In genomic region chr9:113349044-113349433, GRCh38 we compare ENCODE assay signal across 10 cellular contexts. TPM values are rescaled to one million over a fixed set of nuclear protein-coding genes. Genes with fewer than 3 reads are reported as not detected.
A peak's percentile ranks its signal among the peaks of the same experiment; 100 is the strongest.
DNase-seq lines count a peak whose midpoint lies in the region; ATAC-seq and TF ChIP-seq lines count a peak whose summit lies in the region.
"Had no signal": no experiment of that assay in that cellular context is flagged by ENCODE, and none has a peak within 500 bp of the region (broad histone marks: within the 10 kb centered on the region; RNA-seq: fewer than 3 reads in every experiment).

No MANE protein-coding gene starts in this region.

- peaks cover 21% of the 10 kb centered on the region for H3K27me3 ChIP-seq in CD4-positive, CD25-positive, alpha-beta regulatory T cell (ENCODE audit: control insufficient read depth, insufficient read depth, low read length)
- peaks cover 61% of the 10 kb centered on the region for H3K27me3 ChIP-seq in IMR-90 (ENCODE audit: control insufficient read depth, insufficient read depth, low read length)

- no peak overlapping the region for H2AFZ ChIP-seq in IMR-90 (replicated peaks; ENCODE audit: low read length, poor library complexity)

- H3K4me1 ChIP-seq in CD4-positive, CD25-positive, alpha-beta regulatory T cell (ENCODE audit: control insufficient read depth, insufficient read depth, low read length, poor library complexity, severe bottlenecking), result peaks cover 16% of the 10 kb centered on the region
- no peaks in the 10 kb centered on the region for H3K4me1 ChIP-seq in IMR-90 (ENCODE audit: control insufficient read depth, insufficient read depth, low read length)

- no peak overlapping the region for H4K8ac ChIP-seq in IMR-90 (ENCODE audit: low read depth in 2 of 2, low read length in 2 of 2)

- no peak overlapping the region for H2AK5ac ChIP-seq in IMR-90 (ENCODE audit: low read depth, low read length)

- no peaks in the 10 kb centered on the region for H4K20me1 ChIP-seq in IMR-90 (ENCODE audit: insufficient read depth, low read length)

- no peak for DNase-seq in CD4-positive, CD25-positive, alpha-beta regulatory T cell
- DNase-seq in IMR-90, result no peak
- no peak for DNase-seq in MCF 10A (ENCODE audit: unreplicated experiment)
- DNase-seq in NCI-H1694 (lab: John Stamatoyannopoulos, UW), result no peak
- DNase-seq: NCI-H187 treated with DMSO at 0.1 percent for 48 hours had no signal

- H3K36me3 Mint-ChIP-seq in CD4-positive, CD25-positive, alpha-beta regulatory T cell, result no peaks in the 10 kb centered on the region
- H3K36me3 Mint-ChIP-seq in MCF 10A (ENCODE audit: insufficient read depth, unreplicated experiment) (no peaks in the 10 kb centered on the region), nephron (ENCODE audit: low read depth) (no peaks in the 10 kb centered on the region)

- H4K5ac ChIP-seq in IMR-90 (ENCODE audit: low read depth, low read length), result no peak overlapping the region

- POLR2A ChIA-PET in IMR-90 (lab: Charles Lee; ENCODE audit: unreplicated experiment), result no interaction called here
- POLR2A ChIA-PET in MCF 10A (lab: Yijun Ruan, JAX), result interaction anchor here (0.6 to 1.6 kb wide), 4 partner anchors 9 to 61 kb away, joined by 3 to 5 read pairs (median 4); partner anchors contain the start of genes C9orf43, HDHD3, POLE3 and WDR31

- no TSS peak for BruUV-seq in IMR-90 (replicated peaks; lab: Mats Ljungman, UMichigan)
- no TSS peak for BruUV-seq in MCF 10A (replicated peaks; lab: Mats Ljungman, UMichigan)

- no peak overlapping the region for H3K27ac ChIP-seq in CD4-positive, CD25-positive, alpha-beta regulatory T cell (ENCODE audit: insufficient read depth, low read length, poor library complexity, severe bottlenecking)
- no peak overlapping the region for H3K27ac ChIP-seq in IMR-90 (ENCODE audit: insufficient read depth, low read length)

- H2BK5ac ChIP-seq in IMR-90 (ENCODE audit: low read depth, low read length, poor library complexity, severe bottlenecking), result no peak overlapping the region

- no peak overlapping the region for H4K91ac ChIP-seq in IMR-90 (ENCODE audit: insufficient read depth, low read depth, low read length)

- H3K4me3 ChIP-seq in CD4-positive, CD25-positive, alpha-beta regulatory T cell (ENCODE audit: low read depth, low read length), result no peak overlapping the region
- no peak overlapping the region for H3K4me3 ChIP-seq in IMR-90 (ENCODE audit: insufficient read depth, low read depth, low read length)

- no peak for TF ChIP-seq RAD21 in IMR-90 (IDR thresholded peaks at IDR 0.05; ENCODE audit: low read length)

- H3K4me1 Mint-ChIP-seq in CD4-positive, CD25-positive, alpha-beta regulatory T cell, result peaks cover 0 to 21% (median 5%) of the 10 kb centered on the region in 4 donors
- no peaks in the 10 kb centered on the region for H3K4me1 Mint-ChIP-seq in MCF 10A (ENCODE audit: insufficient read depth, unreplicated experiment)
- peaks cover 13% of the 10 kb centered on the region for H3K4me1 Mint-ChIP-seq in nephron

- H2AK9ac ChIP-seq in IMR-90 (replicated peaks; ENCODE audit: low read depth, low read length, poor library complexity), result no peak overlapping the region

- H2BK15ac ChIP-seq in IMR-90 (ENCODE audit: low read depth, low read length), result no peak overlapping the region

- H3K27me3 Mint-ChIP-seq in CD4-positive, CD25-positive, alpha-beta regulatory T cell, result peaks cover 38% of the 10 kb centered on the region
- H3K27me3 Mint-ChIP-seq in MCF 10A (ENCODE audit: insufficient read depth, unreplicated experiment), result peaks cover 22% of the 10 kb centered on the region
- peaks cover 78% of the 10 kb centered on the region for H3K27me3 Mint-ChIP-seq in nephron (ENCODE audit: low read depth)

- H3K9me3 Mint-ChIP-seq in CD4-positive, CD25-positive, alpha-beta regulatory T cell, result peaks cover 0 to 8% (median 0%) of the 10 kb centered on the region in 7 donors
- no peaks in the 10 kb centered on the region for H3K9me3 Mint-ChIP-seq in MCF 10A (ENCODE audit: unreplicated experiment)
- H3K9me3 Mint-ChIP-seq in nephron, result peaks cover 4% of the 10 kb centered on the region

- H3K4me3 Mint-ChIP-seq in CD4-positive, CD25-positive, alpha-beta regulatory T cell, result peak overlapping the region; percentile 70 to 81 (median 78)
- H3K4me3 Mint-ChIP-seq in MCF 10A (ENCODE audit: unreplicated experiment) (peak overlapping the region; percentile 60), nephron (peak overlapping the region; percentile 73 to 82 (median 79))

- H3K14ac ChIP-seq in IMR-90 (replicated peaks; ENCODE audit: low read depth, low read length), result no peak overlapping the region

- no peak overlapping the region for H2BK120ac ChIP-seq in IMR-90 (ENCODE audit: low read depth, low read length)

- H3K56ac ChIP-seq in IMR-90 (ENCODE audit: extremely low read depth, insufficient read depth, low read length), result no peak overlapping the region

- CTCF ChIA-PET in IMR-90 (lab: Yijun Ruan, JAX) (no interaction called here), MCF 10A (lab: Yijun Ruan, JAX) (interaction anchor here (1.5 to 2.8 kb wide), 3 partner anchors 9 to 307 kb away, joined by 5 to 10 read pairs (median 9); partner anchors contain the start of genes ALAD and WDR31)

- H3K79me1 ChIP-seq in IMR-90 (ENCODE audit: low read depth in 1 of 2, low read length in 2 of 2), result no peaks in the 10 kb centered on the region

- ATAC-seq in CD4-positive, CD25-positive, alpha-beta regulatory T cell (ENCODE audit: low read depth in 2 of 2), result no peak
- no peak for ATAC-seq in IMR-90 (ENCODE audit: low read depth)
- ATAC-seq in HG03354 (IDR thresholded peaks at IDR 0.05; ENCODE audit: poor library complexity, severe bottlenecking, unreplicated experiment), result no peak
- no peak for ATAC-seq in HG02623 (IDR thresholded peaks at IDR 0.05; ENCODE audit: unreplicated experiment)
- ATAC-seq in HG03045 (IDR thresholded peaks at IDR 0.05; ENCODE audit: unreplicated experiment), result no peak

- no peak overlapping the region for H3K18ac ChIP-seq in IMR-90 (ENCODE audit: low read depth, low read length)

- in situ Hi-C loops in IMR-90 (cut with MboI; ENCODE audit: low sequenced_read_pairs), result no loop called here

- H3K36me3 ChIP-seq in CD4-positive, CD25-positive, alpha-beta regulatory T cell (ENCODE audit: control insufficient read depth, insufficient read depth, low read length), result no peaks in the 10 kb centered on the region
- H3K36me3 ChIP-seq in IMR-90 (ENCODE audit: control insufficient read depth, insufficient read depth, low read length), result no peaks in the 10 kb centered on the region

- no peak overlapping the region for H2BK20ac ChIP-seq in IMR-90 (ENCODE audit: low read depth, low read length)

- TF ChIP-seq POLR2A in IMR-90 (IDR thresholded peaks at IDR 0.05; ENCODE audit: low read depth, low read length), result no peak

- no peak overlapping the region for H3K4me2 ChIP-seq in IMR-90 (ENCODE audit: low read depth, low read length)

- no peaks in the 10 kb centered on the region for H3K9me1 ChIP-seq in IMR-90 (ENCODE audit: insufficient read depth, low read length)

- no peak overlapping the region for H3K4ac ChIP-seq in IMR-90 (ENCODE audit: low read depth, low read length)

- dilution Hi-C loops in IMR-90 (cut with HindIII; ENCODE audit: low sequenced_read_pairs, unreplicated experiment), result no loop called here

- TF ChIP-seq CTCF in IMR-90 (conservative IDR thresholded peaks at IDR 0.05; ENCODE audit: low read depth, low read length), result no peak
- no peak for TF ChIP-seq CTCF in MCF 10A (IDR thresholded peaks at IDR 0.05; ENCODE audit: unreplicated experiment)
- no peak for TF ChIP-seq CTCF in nephron (IDR thresholded peaks at IDR 0.05; ENCODE audit: unreplicated experiment in 3 of 3)

- H3K9ac ChIP-seq in IMR-90 (ENCODE audit: low read depth, low read length), result no peak overlapping the region

- WGBS in IMR-90 (ENCODE audit: extremely low coverage in 2 of 2, insufficient read length in 1 of 2), 2 experiments, result 81% methylated on average over 3 of the region's 12 CpGs; no CpG with 5 or more reads in 1 of the 2 experiments

- no peak overlapping the region for H3K27ac Mint-ChIP-seq in CD4-positive, CD25-positive, alpha-beta regulatory T cell
- H3K27ac Mint-ChIP-seq in MCF 10A (ENCODE audit: low read depth, unreplicated experiment) (no peak overlapping the region), nephron (no peak overlapping the region)

- intact Hi-C loops in IMR-90 (cut with micrococcal nuclease), result no loop called here
- intact Hi-C loops in MCF 10A (cut with micrococcal nuclease), result no loop called here

- no peaks in the 10 kb centered on the region for H3K9me3 ChIP-seq in CD4-positive, CD25-positive, alpha-beta regulatory T cell (ENCODE audit: control insufficient read depth in 2 of 2, low read length in 2 of 2)
- no peaks in the 10 kb centered on the region for H3K9me3 ChIP-seq in IMR-90 (ENCODE audit: control insufficient read depth, insufficient read depth, low read length)

- H3K23ac ChIP-seq in IMR-90 (ENCODE audit: low read depth, low read length), result peak overlapping the region; percentile 31; the same call in 1 of the 2 replicates

RNA-seq across cellular contexts. Expression of gene BSPRY, which starts 0.3 kb away (rescaled TPM):
- 0.57 TPM for total RNA-seq in CD4-positive, CD25-positive, alpha-beta regulatory T cell
- polyA plus RNA-seq in CD4-positive, CD25-positive, alpha-beta regulatory T cell, result 1 to 10 TPM in 1 of 4 donors, under 1 TPM in 3; 0.39 to 1.3 (median 0.56) TPM
- total RNA-seq in IMR-90 (2012; rRNA removed) (not detected in 2 replicates), MCF 10A (2022) (0.17 and 0.21 TPM in 2 replicates)
- polyA plus RNA-seq in IMR-90 (2012; rRNA removed), result not detected in 2 replicates
- not detected in 2 replicates for polyA plus RNA-seq in IMR-90 (2012; cell fraction: cytosol; rRNA removed)
- polyA plus RNA-seq in IMR-90 (2012; cell fraction: nucleus; rRNA removed; ENCODE audit: low replicate concordance), result not detected in 2 replicates

RNA-seq across cellular contexts. Expression of gene WDR31, which starts 9.0 kb away (rescaled TPM):
- total RNA-seq in CD4-positive, CD25-positive, alpha-beta regulatory T cell, result 0.22 TPM
- polyA plus RNA-seq in CD4-positive, CD25-positive, alpha-beta regulatory T cell, result under 1 TPM in 3 of 4 donors, not detected in 1; 0.06 to 0.32 (median 0.16) TPM
- 0.28 and 0.36 TPM in 2 replicates for total RNA-seq in IMR-90 (2012; rRNA removed)
- 0.19 and 0.29 TPM in 2 replicates for polyA plus RNA-seq in IMR-90 (2012; rRNA removed)
- polyA plus RNA-seq in IMR-90 (2012; cell fraction: cytosol; rRNA removed), result 0.09 and 0.17 TPM in 2 replicates
- 0.10 and 0.40 TPM in 2 replicates for polyA plus RNA-seq in IMR-90 (2012; cell fraction: nucleus; rRNA removed; ENCODE audit: low replicate concordance)
- total RNA-seq in MCF 10A (2022), result 2.3 and 2.9 TPM in 2 replicates

RNA-seq across cellular contexts. Expression of gene HDHD3, which starts 27.7 kb away (rescaled TPM):
- 14.3 TPM for total RNA-seq in CD4-positive, CD25-positive, alpha-beta regulatory T cell
- polyA plus RNA-seq in CD4-positive, CD25-positive, alpha-beta regulatory T cell, result 10 to 100 TPM; 36.8 to 52.6 (median 46.5) TPM
- 6.9 and 7.0 TPM in 2 replicates for total RNA-seq in IMR-90 (2012; rRNA removed)
- polyA plus RNA-seq in IMR-90 (2012; rRNA removed), result 8.6 and 9.4 TPM in 2 replicates
- polyA plus RNA-seq in IMR-90 (2012; cell fraction: cytosol; rRNA removed), result 6.2 and 11.7 TPM in 2 replicates
- polyA plus RNA-seq in IMR-90 (2012; cell fraction: nucleus; rRNA removed; ENCODE audit: low replicate concordance), result 16.7 and 28.5 TPM in 2 replicates
- 10.1 and 11.5 TPM in 2 replicates for total RNA-seq in MCF 10A (2022)

RNA-seq across cellular contexts. Expression of gene RNF183, which starts 45.9 kb away (rescaled TPM):
- total RNA-seq in CD4-positive, CD25-positive, alpha-beta regulatory T cell, result not detected
- not detected for polyA plus RNA-seq in CD4-positive, CD25-positive, alpha-beta regulatory T cell
- total RNA-seq in IMR-90 (2012; rRNA removed) (not detected in 2 replicates), MCF 10A (2022) (not detected in 2 replicates)
- polyA plus RNA-seq in IMR-90 (2012; rRNA removed), result not detected in 2 replicates
- not detected in 2 replicates for polyA plus RNA-seq in IMR-90 (2012; cell fraction: cytosol; rRNA removed)
- polyA plus RNA-seq in IMR-90 (2012; cell fraction: nucleus; rRNA removed; ENCODE audit: low replicate concordance), result 0.09 TPM in 1 of 2 replicates, not detected in the other
- total RNA-seq: temporal lobe had no signal

RNA-seq across cellular contexts. Expression of gene ALAD, which starts 52.0 kb away (rescaled TPM):
- total RNA-seq in CD4-positive, CD25-positive, alpha-beta regulatory T cell, result 27.8 TPM
- 10 to 100 TPM; 20.3 to 22.4 (median 21.8) TPM for polyA plus RNA-seq in CD4-positive, CD25-positive, alpha-beta regulatory T cell
- total RNA-seq in IMR-90 (2012; rRNA removed) (10.3 and 11.1 TPM in 2 replicates), MCF 10A (2022) (6.6 and 7.8 TPM in 2 replicates)
- polyA plus RNA-seq in IMR-90 (2012; rRNA removed), result 14.9 and 15.6 TPM in 2 replicates
- polyA plus RNA-seq in IMR-90 (2012; cell fraction: cytosol; rRNA removed), result 9.6 and 10.7 TPM in 2 replicates
- polyA plus RNA-seq in IMR-90 (2012; cell fraction: nucleus; rRNA removed; ENCODE audit: low replicate concordance), result 20.4 and 20.8 TPM in 2 replicates
